ENCODE assay signal across 8 cellular contexts in genomic region chr1:181166377-181167196, GRCh38.
DNase-seq lines count a peak whose midpoint lies in the region; ATAC-seq, FAIRE-seq and TF ChIP-seq lines count a peak whose summit lies in the region.

No MANE protein-coding gene starts in this region.

- no peak overlapping the region for H3K9ac ChIP-seq in H1 (replicated peaks in 1 of 4; ENCODE audit: extremely low read depth in 1 of 4, low read depth in 3 of 4, low read length in 3 of 4)

- TF ChIP-seq RAD21 in H1 (IDR thresholded peaks at IDR 0.05 in 1 of 2, conservative IDR thresholded peaks at IDR 0.05 in 1 of 2; ENCODE audit: low read depth in 2 of 2, low read length in 2 of 2): peak; percentile 96 to 97

- H3K36me3 Mint-ChIP-seq in activated CD4-positive, alpha-beta memory T cell treated with anti-CD3 and anti-CD28 coated beads for 36 hours: peaks cover 5% of the 10 kb centered on the region

- no peak overlapping the region for H3K4me3 Mint-ChIP-seq in activated CD4-positive, alpha-beta memory T cell treated with anti-CD3 and anti-CD28 coated beads for 36 hours

- H3K56ac ChIP-seq in H1 (replicated peaks; ENCODE audit: insufficient read length, low read depth, low read length): no peak overlapping the region

- no peak overlapping the region for H2BK120ac ChIP-seq in H1 (replicated peaks; ENCODE audit: low read depth, low read length)

- H3K4me2 ChIP-seq in H1 (ENCODE audit: insufficient read depth in 1 of 2, low read depth in 2 of 2, low read length in 2 of 2): peak overlapping the region in 1 of 2 experiments; percentile 36; a peak in 1 of 4 replicates

- peak; percentile 92 for ATAC-seq in GM21367 (IDR thresholded peaks at IDR 0.05; ENCODE audit: unreplicated experiment)

- H3K4me1 ChIP-seq in H1 (replicated peaks in 1 of 4; ENCODE audit: control insufficient read depth in 3 of 4, insufficient read depth in 4 of 4, low read length in 3 of 4): no peaks in the 10 kb centered on the region

- TF ChIP-seq POLR2A in H1 (IDR thresholded peaks at IDR 0.05; ENCODE audit: control extremely low read depth in 1 of 2, low read depth in 2 of 2, low read length in 2 of 2): no peak

- H3K4ac ChIP-seq in H1 (replicated peaks; ENCODE audit: insufficient read length, low read depth, low read length): no peak overlapping the region

- H3K14ac ChIP-seq in H1 (ENCODE audit: insufficient read length): no peak overlapping the region

- H4K20me1 ChIP-seq in H1 (replicated peaks in 1 of 2; ENCODE audit: control insufficient read depth in 1 of 2, insufficient read depth in 2 of 2, low read length in 2 of 2): no peaks in the 10 kb centered on the region

- H3K9me3 ChIP-seq in H1 (ENCODE audit: insufficient read depth in 2 of 2, low read depth in 1 of 2, low read length in 1 of 2): no peaks in the 10 kb centered on the region

- peak; percentile 94 for DNase-seq in DMS 273 (lab: John Stamatoyannopoulos, UW; ENCODE audit: unreplicated experiment)
- DNase-seq in HL-60 (ENCODE audit: low read depth in 1 of 2, low spot score in 1 of 2): peak in 1 of 2 experiments; percentile 74
- peak; percentile 86 for DNase-seq in NCI-H82 treated with DMSO at 0.1 percent for 48 hours (lab: John Stamatoyannopoulos, UW; ENCODE audit: unreplicated experiment)
- peak; percentile 80 for DNase-seq in activated CD4-positive, alpha-beta memory T cell treated with anti-CD3 and anti-CD28 coated beads for 36 hours
- DNase-seq in H1 (ENCODE audit: low read depth in 1 of 2, low spot score in 2 of 2): peak in 1 of 2 experiments; percentile 80
- DNase-seq in middle frontal gyrus (ENCODE audit: extremely low spot score, low spot score): peak; percentile 69
- peak; percentile 51 to 69 for DNase-seq in stimulated activated CD8-positive, alpha-beta memory T cell treated with anti-CD3 and anti-CD28 coated beads, Interleukin-7, amount 100 ng/mL, for 4 hours (ENCODE audit: low read depth in 2 of 2)

- no peak overlapping the region for H4K5ac ChIP-seq in H1 (ENCODE audit: insufficient read length, low read depth, low read length)

- 61% methylated on average over 14 of the region's 14 CpGs; no CpG with 5 or more reads in 1 of the 2 experiments for WGBS in H1 (ENCODE audit: extremely low coverage in 1 of 2, insufficient coverage in 1 of 2, insufficient read length in 1 of 2, insufficient replicate concordance in 2 of 2, low coverage in 1 of 2, low lambda C conversion rate in 2 of 2, missing lambda C conversion rate in 1 of 2), 2 experiments

- H3K23ac ChIP-seq in H1 (ENCODE audit: insufficient read length): no peak overlapping the region

- no peak overlapping the region for H3K27ac Mint-ChIP-seq in activated CD4-positive, alpha-beta memory T cell treated with anti-CD3 and anti-CD28 coated beads for 36 hours

- H3K4me3 ChIP-seq in HL-60 (replicated peaks; ENCODE audit: insufficient read depth, low read length) (no peak overlapping the region), H1 (ENCODE audit: extremely low read depth in 1 of 4, insufficient read depth in 2 of 4, low read depth in 3 of 4, low read length in 4 of 4) (no peak overlapping the region)

- H3K18ac ChIP-seq in H1 (ENCODE audit: extremely low read depth, low read length): peak overlapping the region; percentile 83

- no peaks in the 10 kb centered on the region for H3K79me1 ChIP-seq in H1 (ENCODE audit: low read depth, low read length)

- no peak overlapping the region for H2BK12ac ChIP-seq in H1 (ENCODE audit: low read depth, low read length)

- no peak overlapping the region; the same call in 1 of the 2 replicates for H2BK15ac ChIP-seq in H1 (ENCODE audit: low read length)

- TF ChIP-seq EP300 in H1 (IDR thresholded peaks at IDR 0.05; ENCODE audit: borderline replicate concordance in 1 of 2, low read depth in 2 of 2, low read length in 2 of 2): no peak

- no peak overlapping the region for H4K91ac ChIP-seq in H1 (replicated peaks; ENCODE audit: insufficient read length, low read length)

- H3K27me3 ChIP-seq in HL-60 (ENCODE audit: insufficient read depth, poor library complexity, severe bottlenecking) (no peaks in the 10 kb centered on the region), H1 (replicated peaks in 1 of 4; ENCODE audit: control insufficient read depth in 3 of 4, extremely low read depth in 1 of 4, insufficient read depth in 3 of 4, low read length in 3 of 4) (peaks cover 0 to 2% (median 0%) of the 10 kb centered on the region in 4 experiments; a peak in 1 of 7 replicates)

- H2AK5ac ChIP-seq in H1 (ENCODE audit: low read depth, low read length): no peak overlapping the region

- H2BK5ac ChIP-seq in H1 (ENCODE audit: low read depth, low read length): no peak overlapping the region

- peaks cover 3% of the 10 kb centered on the region for H3K4me1 Mint-ChIP-seq in activated CD4-positive, alpha-beta memory T cell treated with anti-CD3 and anti-CD28 coated beads for 36 hours (ENCODE audit: low read depth)

- POLR2A ChIA-PET in activated CD4-positive, alpha-beta memory T cell treated with anti-CD3 and anti-CD28 coated beads for 36 hours (lab: Charles Lee): interaction anchor here (0.7 kb wide), 1 partner anchor 123 kb away, joined by 5 read pairs; no protein-coding TSS in a partner anchor
- POLR2A ChIA-PET in H1 (lab: Charles Lee; ENCODE audit: partially characterized antibody): no interaction called here

- peaks cover 29% of the 10 kb centered on the region for H3K9me3 Mint-ChIP-seq in activated CD4-positive, alpha-beta memory T cell treated with anti-CD3 and anti-CD28 coated beads for 36 hours

- no peak overlapping the region for H4K8ac ChIP-seq in H1 (ENCODE audit: extremely low read depth, insufficient read depth, low read length)

- no peaks in the 10 kb centered on the region for H3K79me2 ChIP-seq in H1 (ENCODE audit: control insufficient read depth in 1 of 2, insufficient read depth in 2 of 2, low read length in 2 of 2)

- intact Hi-C loops in activated CD4-positive, alpha-beta memory T cell treated with anti-CD3 and anti-CD28 coated beads for 36 hours (cut with micrococcal nuclease): loop anchor here (1.0 to 5.0 kb wide), 7 partner anchors 24 to 649 kb away; partner anchors contain the start of gene XPR1

- CTCF ChIA-PET in activated CD4-positive, alpha-beta memory T cell treated with anti-CD3 and anti-CD28 coated beads for 36 hours (lab: Charles Lee): interaction anchor here (0.5 to 6.0 kb wide), 23 partner anchors 17 to 651 kb away, joined by 3 to 48 read pairs (median 5); no protein-coding TSS in a partner anchor
- CTCF ChIA-PET in H1 (lab: Charles Lee; ENCODE audit: partially characterized antibody): interaction anchor here (0.6 to 9.1 kb wide), 35 partner anchors 10 to 870 kb away, joined by 3 to 78 read pairs (median 3); no protein-coding TSS in a partner anchor

- no peaks in the 10 kb centered on the region for H3K36me3 ChIP-seq in H1 (ENCODE audit: control insufficient read depth in 2 of 4, insufficient read depth in 4 of 4, low read length in 3 of 4)

- peak; percentile 84 for FAIRE-seq in H1 (lab: Jason Lieb, UNC)

- TF ChIP-seq CTCF in HL-60 (IDR thresholded peaks at IDR 0.05; ENCODE audit: insufficient read depth, low read length): peak; percentile 87
- TF ChIP-seq CTCF in H1 (IDR thresholded peaks at IDR 0.05; ENCODE audit: control extremely low read depth in 1 of 3, insufficient read depth in 1 of 3, low read depth in 1 of 3, low read length in 3 of 3): peak; percentile 32 to 88 (median 83)

- H3K23me2 ChIP-seq in H1 (ENCODE audit: low read depth, low read length): no peaks in the 10 kb centered on the region

- H2BK20ac ChIP-seq in H1 (ENCODE audit: low read length): no peak overlapping the region

- peak overlapping the region; percentile 95 for H2AFZ ChIP-seq in H1 (ENCODE audit: low read length)

- no peaks in the 10 kb centered on the region for H3K27me3 Mint-ChIP-seq in activated CD4-positive, alpha-beta memory T cell treated with anti-CD3 and anti-CD28 coated beads for 36 hours

- H3K27ac ChIP-seq in HL-60 (replicated peaks) (no peak overlapping the region), H1 (ENCODE audit: low read depth, low read length) (no peak overlapping the region)

TF ChIP-seq in H1, 55 proteins besides CTCF, POLR2A, EP300 and RAD21:
- TF ChIP-seq NANOG (IDR thresholded peaks at IDR 0.05; ENCODE audit: insufficient read depth, low read depth, low read length, poor library complexity, severe bottlenecking) (no peak), CREB1 (IDR thresholded peaks at IDR 0.05) (0 out of 2 replicates have a peak, but pooled peaks have one; percentile 15), MAX (IDR thresholded peaks at IDR 0.05) (peak; percentile 82), SP4 (IDR thresholded peaks at IDR 0.05; ENCODE audit: low read length) (no peak), YY1 (IDR thresholded peaks at IDR 0.05; ENCODE audit: low read depth, low read length) (peak; percentile 81), BRCA1 (IDR thresholded peaks at IDR 0.05; ENCODE audit: low read depth, low read length) (no peak)
- TF ChIP-seq, protein P1, sequence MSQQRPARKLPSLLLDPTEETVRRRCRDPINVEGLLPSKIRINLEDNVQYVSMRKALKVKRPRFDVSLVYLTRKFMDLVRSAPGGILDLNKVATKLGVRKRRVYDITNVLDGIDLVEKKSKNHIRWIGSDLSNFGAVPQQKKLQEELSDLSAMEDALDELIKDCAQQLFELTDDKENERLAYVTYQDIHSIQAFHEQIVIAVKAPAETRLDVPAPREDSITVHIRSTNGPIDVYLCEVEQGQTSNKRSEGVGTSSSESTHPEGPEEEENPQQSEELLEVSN (IDR thresholded peaks at IDR 0.05): peak; percentile 95
TF ChIP-seq in H1: peak in this region for 4.
